ENCODE assay signal across 20 cellular contexts in the genomic region with DNA sequence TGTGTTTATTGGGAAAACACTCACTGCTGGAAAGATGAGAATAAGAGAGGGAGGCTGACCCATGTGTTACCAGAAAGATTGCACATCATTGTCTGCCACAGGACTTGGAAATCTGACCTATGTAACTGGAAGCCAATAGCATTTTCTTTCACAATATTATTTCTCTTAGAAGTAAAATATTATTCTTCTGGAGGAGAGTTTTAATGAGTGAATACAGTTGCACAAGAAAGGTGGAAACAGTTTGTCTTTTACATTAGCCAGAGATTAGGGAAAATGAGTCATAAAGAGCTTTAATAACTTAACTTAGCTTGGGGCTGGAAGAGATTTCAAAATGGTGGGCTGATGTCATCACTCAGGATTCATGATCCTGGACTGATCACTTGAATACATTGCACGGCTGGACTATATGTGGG. TPM values are rescaled to one million over a fixed set of nuclear protein-coding genes. Genes with fewer than 3 reads are reported as not detected.
DNase-seq lines count a peak whose midpoint lies in the region; ATAC-seq and TF ChIP-seq lines count a peak whose summit lies in the region.
"Had no signal": no experiment of that assay in that cellular context is flagged by ENCODE, and none has a peak within 500 bp of the region (broad histone marks: within the 10 kb centered on the region; RNA-seq: fewer than 3 reads in every experiment).

No MANE protein-coding gene starts in this region.

- no peaks in the 10 kb centered on the region for H3K36me3 ChIP-seq in upper lobe of right lung
- H3K36me3 ChIP-seq: BLaER1, heart right ventricle, right lobe of liver had no signal

- DNase-seq in AG20443 (ENCODE audit: low spot score) (peak; percentile 31), RPMI7951 (ENCODE audit: low read depth) (peak; percentile 58), non-pigmented ciliary epithelial cell (ENCODE audit: low read depth) (peak; percentile 49), upper lobe of right lung (no peak), SIG-M5 (lab: John Stamatoyannopoulos, UW) (no peak), NCI-H82 treated with DMSO at 0.1 percent for 48 hours (lab: John Stamatoyannopoulos, UW; ENCODE audit: unreplicated experiment) (no peak)
- no peak for DNase-seq in effector CD4-positive, alpha-beta T cell
- DNase-seq: activated CD4-positive, alpha-beta T cell treated with anti-CD3 and anti-CD28 coated beads, Interleukin-2, amount 10 ng/mL, durations not matched to agents 7 days and 5 days; activated naive CD4-positive, alpha-beta T cell treated with anti-CD3 and anti-CD28 coated beads, Interleukin-2, amount 10 ng/mL, durations not matched to agents 7 days and 5 days; activated T-cell treated with anti-CD3 and anti-CD28 coated beads for 4 hours; central memory CD4-positive, alpha-beta T cell; H7; heart right ventricle; kidney glomerular epithelial cell; midbrain; NCI-H1930; NCI-H510A treated with DMSO at 0.1 percent for 48 hours; right lobe of liver had no signal

- ATAC-seq in esophagus mucosa, result peak; percentile 90
- ATAC-seq in upper lobe of right lung, result no peak

- H3K27me3 ChIP-seq in upper lobe of right lung, result no peaks in the 10 kb centered on the region
- H3K27me3 ChIP-seq: BLaER1, heart right ventricle, right lobe of liver had no signal

- H3K9me3 ChIP-seq in upper lobe of right lung, result no peaks in the 10 kb centered on the region
- H3K9me3 ChIP-seq: BLaER1, heart right ventricle, right lobe of liver had no signal

- no peaks in the 10 kb centered on the region for H3K4me1 ChIP-seq in upper lobe of right lung
- H3K4me1 ChIP-seq: BLaER1, right lobe of liver had no signal

- no peak overlapping the region for H3K27ac ChIP-seq in upper lobe of right lung
- H3K27ac ChIP-seq: BLaER1, heart right ventricle, right lobe of liver had no signal

- intact Hi-C loops in upper lobe of right lung (cut with DNase I), result no loop called here

- no peak overlapping the region for H3K4me3 ChIP-seq in upper lobe of right lung
- H3K4me3 ChIP-seq: BLaER1, heart right ventricle, right lobe of liver had no signal

- no peak for TF ChIP-seq CTCF in upper lobe of right lung (IDR thresholded peaks at IDR 0.05)

RNA-seq across cellular contexts. Expression of a gene that starts 31.5 kb away (rescaled TPM):
- total RNA-seq in RPMI7951 (2014; rRNA removed; shearing (Covaris generic)), result 5.0 and 5.3 TPM in 2 replicates
- total RNA-seq in esophagus mucosa (23.8 TPM), upper lobe of right lung (6.0 TPM)
- total RNA-seq: activated CD4-positive, alpha-beta T cell treated with anti-CD3 and anti-CD28 coated beads, Interleukin-2, amount 10 ng/mL, durations not matched to agents 7 days and 5 days had no signal

Comparison
In these comparisons a context has a peak if more than half of its experiments do, and no peak if none do; other contexts are left out.
1. DNase-seq: peak in AG20443 (single experiment), RPMI7951 (single experiment) and non-pigmented ciliary epithelial cell (single experiment); none in effector CD4-positive, alpha-beta T cell (single experiment), upper lobe of right lung (single experiment), SIG-M5 (single experiment) and NCI-H82 treated with DMSO at 0.1 percent for 48 hours (single experiment).